In the genomic region with DNA sequence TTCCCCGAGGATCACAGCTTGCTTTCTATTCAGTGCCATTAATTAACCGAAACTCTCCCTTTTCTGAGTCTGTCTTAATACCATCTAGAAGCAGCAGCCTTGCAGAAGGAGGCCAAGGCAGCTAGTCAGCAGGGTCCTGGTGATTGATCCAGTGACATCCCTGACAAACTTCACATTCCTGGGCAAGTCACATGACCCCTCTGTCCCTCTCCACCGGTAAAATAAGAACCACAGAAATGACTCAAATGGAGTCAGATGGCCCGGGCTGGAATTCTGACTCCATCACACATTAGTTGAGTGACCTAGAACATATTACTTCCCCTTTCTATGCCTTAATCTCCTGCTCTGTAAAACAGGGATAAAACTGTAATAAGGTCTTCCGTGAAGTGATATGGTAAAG, we compare ENCODE assay signal across 21 cellular contexts. TPM values are rescaled to one million over a fixed set of nuclear protein-coding genes. Genes with fewer than 3 reads are reported as not detected.
DNase-seq lines count a peak whose midpoint lies in the region; ATAC-seq and TF ChIP-seq lines count a peak whose summit lies in the region.
"Had no signal": no experiment of that assay in that cellular context is flagged by ENCODE, and none has a peak within 500 bp of the region (broad histone marks: within the 10 kb centered on the region; RNA-seq: fewer than 3 reads in every experiment).

No MANE protein-coding gene starts in this region.

- ATAC-seq in Right ventricle myocardium inferior, result no peak
- ATAC-seq in HCT116, result peak; percentile 48
- ATAC-seq in HG03196 (IDR thresholded peaks at IDR 0.05; ENCODE audit: unreplicated experiment), result no peak
- ATAC-seq: A549, GM23338 had no signal

- H4K20me1 ChIP-seq in HCT116 (ENCODE audit: insufficient read depth), result no peaks in the 10 kb centered on the region
- H4K20me1 ChIP-seq: BLaER1 treated with 17β-estradiol and CSF1 and Interleukin-3, amounts not matched to agents 10 nM and 100 nM had no signal

- POLR2A ChIA-PET in HCT116 (lab: Charles Lee), result no interaction called here

- CTCF ChIA-PET in HCT116 (lab: Charles Lee), result no interaction called here

- peak overlapping the region; percentile 17 for H3K4me2 ChIP-seq in HCT116 (ENCODE audit: low read length)
- H3K4me2 ChIP-seq: A549; BLaER1 treated with 17β-estradiol and CSF1 and Interleukin-3, amounts not matched to agents 10 nM and 100 nM; GM23338 had no signal

- no peak for TF ChIP-seq CTCF in right atrium auricular region (IDR thresholded peaks at IDR 0.05)
- no peak for TF ChIP-seq CTCF in HCT116 (IDR thresholded peaks at IDR 0.05 in 2 of 3, conservative IDR thresholded peaks at IDR 0.05 in 1 of 3; ENCODE audit: borderline replicate concordance in 1 of 3, insufficient read depth in 1 of 3, low read depth in 2 of 3, low read length in 2 of 3)

- peak overlapping the region; percentile 59 for H2AFZ ChIP-seq in HCT116 (ENCODE audit: low read depth, low read length, poor library complexity, severe bottlenecking)
- H2AFZ ChIP-seq: GM23338 had no signal

- no peak overlapping the region for H3K9ac ChIP-seq in HCT116 (ENCODE audit: low read length)
- H3K9ac ChIP-seq: BLaER1 treated with 17β-estradiol and CSF1 and Interleukin-3, amounts not matched to agents 10 nM and 100 nM had no signal

- no peaks in the 10 kb centered on the region for H3K9me3 ChIP-seq in right atrium auricular region
- H3K9me3 ChIP-seq in HCT116 (ENCODE audit: control insufficient read depth in 1 of 2, insufficient read depth in 1 of 2, low read depth in 1 of 2, low read length in 2 of 2), result no peaks in the 10 kb centered on the region
- H3K9me3 ChIP-seq: A549; BE2C; BLaER1 treated with 17β-estradiol and CSF1 and Interleukin-3, amounts not matched to agents 10 nM and 100 nM had no signal

- no peak for TF ChIP-seq RAD21 in HCT116 (IDR thresholded peaks at IDR 0.05; ENCODE audit: low read depth)

- H3K4me3 ChIP-seq in right atrium auricular region, result no peak overlapping the region
- H3K4me3 ChIP-seq in HCT116 (replicated peaks in 1 of 2; ENCODE audit: low read depth in 1 of 2, low read length in 2 of 2), result no peak overlapping the region
- H3K4me3 ChIP-seq: A549; BLaER1 treated with 17β-estradiol and CSF1 and Interleukin-3, amounts not matched to agents 10 nM and 100 nM; GM23338 had no signal

- H3K27ac ChIP-seq in right atrium auricular region (peak overlapping the region in 1 of 2 donors; percentile 72), HCT116 (ENCODE audit: low read depth, low read length) (no peak overlapping the region)
- H3K27ac ChIP-seq: A549; BLaER1 treated with 17β-estradiol and CSF1 and Interleukin-3, amounts not matched to agents 10 nM and 100 nM had no signal

- no TSS peak for BruUV-seq in HCT116 (replicated peaks; lab: Mats Ljungman, UMichigan)

- H3K9me2 ChIP-seq in HCT116 (ENCODE audit: insufficient read depth), result no peaks in the 10 kb centered on the region

- no peaks in the 10 kb centered on the region for H3K79me2 ChIP-seq in HCT116 (ENCODE audit: insufficient read depth, low read length)

- DNase-seq in right atrium auricular region (ENCODE audit: low spot score), result peak; percentile 32
- no peak for DNase-seq in Right ventricle myocardium inferior (ENCODE audit: missing footprints)
- DNase-seq in HCT116 (ENCODE audit: low read depth, low spot score), result no peak
- DNase-seq in RPMI7951 (ENCODE audit: low read depth), result peak; percentile 31
- DNase-seq in T1000 (lab: John Stamatoyannopoulos, UW), result no peak
- DNase-seq: 8988T; ACHN; AML-193; BE2C; CD4-positive, alpha-beta T cell; CD8-positive, alpha-beta memory T cell; DMS 273 treated with DMSO at 0.1 percent for 48 hours; DMS79; EL; GF-D8; H9; HFFc6 had no signal

- H3K27me3 ChIP-seq in right atrium auricular region (no peaks in the 10 kb centered on the region), HCT116 (ENCODE audit: insufficient read depth, low read length) (no peaks in the 10 kb centered on the region)
- H3K27me3 ChIP-seq: BE2C; BLaER1 treated with 17β-estradiol and CSF1 and Interleukin-3, amounts not matched to agents 10 nM and 100 nM had no signal

- intact Hi-C loops in Right ventricle myocardium inferior (cut with DNase I) (no loop called here), HCT116 (cut with micrococcal nuclease) (no loop called here)

- TF ChIP-seq POLR2A in HCT116 (IDR thresholded peaks at IDR 0.05; ENCODE audit: borderline replicate concordance, extremely low read depth, insufficient read depth, insufficient read length), result no peak

- H3K36me3 ChIP-seq in right atrium auricular region (no peaks in the 10 kb centered on the region), HCT116 (ENCODE audit: control insufficient read depth in 1 of 2, insufficient read depth in 2 of 2, low read length in 2 of 2) (no peaks in the 10 kb centered on the region)
- H3K36me3 ChIP-seq: BE2C; BLaER1 treated with 17β-estradiol and CSF1 and Interleukin-3, amounts not matched to agents 10 nM and 100 nM had no signal

- H3K4me1 ChIP-seq in right atrium auricular region, result peaks cover 0 to 23% of the 10 kb centered on the region in 2 donors
- peaks cover 27 to 38% of the 10 kb centered on the region in 2 experiments for H3K4me1 ChIP-seq in HCT116 (ENCODE audit: control insufficient read depth in 1 of 2, insufficient read depth in 2 of 2, low read length in 2 of 2)
- H3K4me1 ChIP-seq: BE2C; BLaER1 treated with 17β-estradiol and CSF1 and Interleukin-3, amounts not matched to agents 10 nM and 100 nM had no signal

- RAD21 ChIA-PET in HCT116 (lab: Charles Lee; ENCODE audit: low non-redundant PET in 1 of 2, low total read pairs in 2 of 2, uncharacterized antibody in 2 of 2, unreplicated experiment in 2 of 2), result no interaction called here

TF ChIP-seq in HCT116, 20 proteins besides CTCF, POLR2A, EP300 and RAD21:
- TF ChIP-seq, protein P1, sequence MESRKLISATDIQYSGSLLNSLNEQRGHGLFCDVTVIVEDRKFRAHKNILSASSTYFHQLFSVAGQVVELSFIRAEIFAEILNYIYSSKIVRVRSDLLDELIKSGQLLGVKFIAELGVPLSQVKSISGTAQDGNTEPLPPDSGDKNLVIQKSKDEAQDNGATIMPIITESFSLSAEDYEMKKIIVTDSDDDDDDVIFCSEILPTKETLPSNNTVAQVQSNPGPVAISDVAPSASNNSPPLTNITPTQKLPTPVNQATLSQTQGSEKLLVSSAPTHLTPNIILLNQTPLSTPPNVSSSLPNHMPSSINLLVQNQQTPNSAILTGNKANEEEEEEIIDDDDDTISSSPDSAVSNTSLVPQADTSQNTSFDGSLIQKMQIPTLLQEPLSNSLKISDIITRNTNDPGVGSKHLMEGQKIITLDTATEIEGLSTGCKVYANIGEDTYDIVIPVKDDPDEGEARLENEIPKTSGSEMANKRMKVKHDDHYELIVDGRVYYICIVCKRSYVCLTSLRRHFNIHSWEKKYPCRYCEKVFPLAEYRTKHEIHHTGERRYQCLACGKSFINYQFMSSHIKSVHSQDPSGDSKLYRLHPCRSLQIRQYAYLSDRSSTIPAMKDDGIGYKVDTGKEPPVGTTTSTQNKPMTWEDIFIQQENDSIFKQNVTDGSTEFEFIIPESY (IDR thresholded peaks at IDR 0.05; ENCODE audit: extremely low read depth, insufficient replicate concordance, low read length), result no peak
- TF ChIP-seq CEBPB (IDR thresholded peaks at IDR 0.05; ENCODE audit: low read depth), result no peak

RNA-seq across cellular contexts. Expression of a gene that starts 17.2 kb away (rescaled TPM):
- total RNA-seq in right atrium auricular region, result 10 to 100 TPM in 1 of 2 donors, 1 to 10 TPM in 1; 9.2 to 12.0 TPM
- total RNA-seq in Right ventricle myocardium inferior, result 6.4 TPM
- 195 TPM for total RNA-seq in HCT116 (2021; ENCODE audit: unreplicated experiment)
- polyA plus RNA-seq in HCT116 (2012), result 101 and 149 TPM in 2 replicates
- total RNA-seq in RPMI7951 (2014; rRNA removed; shearing (Covaris generic)), result 18.5 TPM in 2 replicates
- total RNA-seq: GM23338, H9 had no signal
- polyA plus RNA-seq: GM23338 had no signal

Comparison
In these comparisons a context has a peak if more than half of its experiments do, and no peak if none do; other contexts are left out.
1. DNase-seq: peak in right atrium auricular region (single experiment) and RPMI7951 (single experiment); none in Right ventricle myocardium inferior (single experiment), HCT116 (single experiment) and T1000 (single experiment).
2. RNA of a gene that starts 17.2 kb away (total RNA-seq): 195 TPM in HCT116 (single experiment); 18.5 TPM in RPMI7951, 9.2 to 12.0 TPM in right atrium auricular region and 6.4 TPM in Right ventricle myocardium inferior (single experiment); every median in the first group is over 10 times any median in the second.